In the genomic region with DNA sequence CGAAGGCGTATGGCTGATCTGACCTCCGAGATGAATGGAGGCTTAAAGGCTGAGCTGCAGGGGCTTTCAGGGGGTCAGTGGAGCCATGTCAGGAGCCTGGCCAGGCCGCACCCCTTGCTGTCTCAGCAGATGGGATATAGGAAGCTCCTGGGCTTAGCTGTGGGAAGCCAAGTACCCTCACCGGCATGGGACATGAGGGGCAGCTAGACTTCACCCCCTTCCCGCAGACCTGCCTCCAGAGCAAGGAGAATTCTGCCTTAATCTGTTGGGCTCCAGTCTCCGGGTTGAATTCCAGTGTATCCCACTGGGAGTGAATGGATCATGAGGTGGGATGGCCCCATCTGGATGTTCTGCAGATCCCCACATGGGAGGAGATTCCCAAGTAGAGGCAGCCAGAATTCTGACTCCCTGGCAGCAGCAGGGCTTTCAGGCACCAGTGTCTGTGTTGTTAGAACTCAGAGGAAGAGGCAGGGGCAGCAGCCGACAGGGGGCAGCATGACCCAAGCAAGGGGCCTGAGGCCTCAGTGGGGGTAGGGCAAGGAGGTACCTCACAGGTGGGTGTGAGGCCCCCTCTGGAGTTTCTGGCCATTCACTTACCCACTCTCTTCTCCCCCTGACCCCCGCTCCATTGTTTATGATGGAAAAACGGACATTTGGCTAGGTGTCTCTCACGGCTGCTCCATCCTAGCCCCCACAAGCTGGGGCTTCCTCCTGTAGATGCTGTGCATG, we compare ENCODE assay signal across 8 cellular contexts. TPM values are rescaled to one million over a fixed set of nuclear protein-coding genes. Genes with fewer than 3 reads are reported as not detected.
DNase-seq lines count a peak whose midpoint lies in the region; ATAC-seq and TF ChIP-seq lines count a peak whose summit lies in the region.

No MANE protein-coding gene starts in this region.

- WGBS in endodermal cell (ENCODE audit: insufficient coverage in 1 of 2, insufficient read length in 1 of 2), 2 experiments, result 85 to 88% methylated on average over 7 to 11 of the region's 11 CpGs
- WGBS in transverse colon (ENCODE audit: low coverage in 1 of 2), 2 donors, result 84% methylated on average over 11 of the region's 11 CpGs; no CpG with 5 or more reads in 1 of the 2 donors

- peaks cover 32% of the 10 kb centered on the region for H3K36me3 Mint-ChIP-seq in activated CD8-positive, alpha-beta T cell treated with anti-CD3 and anti-CD28 coated beads, Interleukin-2, amount 10 ng/mL, durations not matched to agents 7 days and 5 days (ENCODE audit: low read depth)
- H3K36me3 Mint-ChIP-seq in endodermal cell (ENCODE audit: low read depth), result peaks cover 8% of the 10 kb centered on the region

- H3K9ac ChIP-seq in endodermal cell (ENCODE audit: extremely low read depth, low read length, poor library complexity, severe bottlenecking), result no peak overlapping the region

- H3K27me3 Mint-ChIP-seq in activated CD8-positive, alpha-beta T cell treated with anti-CD3 and anti-CD28 coated beads, Interleukin-2, amount 10 ng/mL, durations not matched to agents 7 days and 5 days (ENCODE audit: low read depth), result no peaks in the 10 kb centered on the region
- H3K27me3 Mint-ChIP-seq in endodermal cell (ENCODE audit: insufficient read depth), result no peaks in the 10 kb centered on the region

- TF ChIP-seq EP300 in transverse colon (IDR thresholded peaks at IDR 0.05; ENCODE audit: low read depth), result no peak

- no peak overlapping the region for H3K27ac Mint-ChIP-seq in activated CD8-positive, alpha-beta T cell treated with anti-CD3 and anti-CD28 coated beads, Interleukin-2, amount 10 ng/mL, durations not matched to agents 7 days and 5 days
- no peak overlapping the region for H3K27ac Mint-ChIP-seq in endodermal cell

- H3K4me3 Mint-ChIP-seq in activated CD8-positive, alpha-beta T cell treated with anti-CD3 and anti-CD28 coated beads, Interleukin-2, amount 10 ng/mL, durations not matched to agents 7 days and 5 days, result no peak overlapping the region
- H3K4me3 Mint-ChIP-seq in endodermal cell, result no peak overlapping the region

- H3K4me3 ChIP-seq in endodermal cell (ENCODE audit: low read length) (no peak overlapping the region), osteoblast (ENCODE audit: insufficient read depth, low read length) (no peak overlapping the region), transverse colon (no peak overlapping the region)

- H3K9me3 ChIP-seq in endodermal cell (ENCODE audit: control insufficient read depth, low read length) (no peaks in the 10 kb centered on the region), osteoblast (ENCODE audit: low read depth, low read length) (no peaks in the 10 kb centered on the region), transverse colon (no peaks in the 10 kb centered on the region)

- in situ Hi-C loops in transverse colon (cut with MboI; ENCODE audit: low pct_ligation_motif_present in 1 of 4, low pct_unique_long_range_greater_than_20kb in 1 of 4, low sequenced_read_pairs in 3 of 4), result no loop called here

- no peak for TF ChIP-seq POLR2A in transverse colon (IDR thresholded peaks at IDR 0.05)

- POLR2A ChIA-PET in activated CD8-positive, alpha-beta T cell treated with anti-CD3 and anti-CD28 coated beads, Interleukin-2, amount 10 ng/mL, durations not matched to agents 7 days and 5 days (lab: Charles Lee), result interaction anchor here (1.2 to 1.9 kb wide), 4 partner anchors 64 to 161 kb away, joined by 4 to 10 read pairs (median 6); a partner anchor contains a TSS

- H3K79me2 ChIP-seq in osteoblast (ENCODE audit: insufficient read depth, low read length), result no peaks in the 10 kb centered on the region

- peak; percentile 70 for TF ChIP-seq CTCF in GM10266 (IDR thresholded peaks at IDR 0.05; ENCODE audit: control insufficient read depth, insufficient read depth, low read depth, missing control alignments)
- TF ChIP-seq CTCF in endodermal cell (conservative IDR thresholded peaks at IDR 0.05), result peak; percentile 95
- peak; percentile 59 for TF ChIP-seq CTCF in osteoblast (IDR thresholded peaks at IDR 0.05; ENCODE audit: extremely low read depth, low read depth, low read length)
- TF ChIP-seq CTCF in transverse colon (IDR thresholded peaks at IDR 0.05), result peak; percentile 62 to 72 (median 64)

- H3K4me1 Mint-ChIP-seq in activated CD8-positive, alpha-beta T cell treated with anti-CD3 and anti-CD28 coated beads, Interleukin-2, amount 10 ng/mL, durations not matched to agents 7 days and 5 days (ENCODE audit: low read depth), result peaks cover 18% of the 10 kb centered on the region
- H3K4me1 Mint-ChIP-seq in endodermal cell, result no peaks in the 10 kb centered on the region

- H3K9me3 Mint-ChIP-seq in activated CD8-positive, alpha-beta T cell treated with anti-CD3 and anti-CD28 coated beads, Interleukin-2, amount 10 ng/mL, durations not matched to agents 7 days and 5 days (ENCODE audit: insufficient read depth), result no peaks in the 10 kb centered on the region
- H3K9me3 Mint-ChIP-seq in endodermal cell, result no peaks in the 10 kb centered on the region

- H3K36me3 ChIP-seq in endodermal cell (ENCODE audit: control insufficient read depth, insufficient read depth, low read length) (peaks cover 19% of the 10 kb centered on the region), osteoblast (ENCODE audit: insufficient read depth, low read length) (peaks cover 32% of the 10 kb centered on the region), transverse colon (peaks cover 0 to 7% (median 0%) of the 10 kb centered on the region in 4 donors)

- H3K27me3 ChIP-seq in endodermal cell (ENCODE audit: control insufficient read depth, insufficient read depth, low read length, poor library complexity, severe bottlenecking) (no peaks in the 10 kb centered on the region), osteoblast (ENCODE audit: insufficient read depth, low read length) (no peaks in the 10 kb centered on the region), transverse colon (no peaks in the 10 kb centered on the region)

- intact Hi-C loops in transverse colon (cut with DNase I; ENCODE audit: low total_unique reads), result no loop called here

- DNase-seq in GM10266 (ENCODE audit: extremely low spot score) (peak; percentile 62), NCI-H1092 (lab: John Stamatoyannopoulos, UW) (peak; percentile 8), endodermal cell (peak; percentile 96), osteoblast (ENCODE audit: insufficient read length, low spot score, missing footprints) (peak; percentile 68), transverse colon (peak; percentile 78)
- peak; percentile 82 for DNase-seq in activated CD8-positive, alpha-beta T cell treated with anti-CD3 and anti-CD28 coated beads, Interleukin-2, amount 10 ng/mL, durations not matched to agents 7 days and 5 days

- H4K20me1 ChIP-seq in osteoblast (ENCODE audit: insufficient read depth, low read length), result no peaks in the 10 kb centered on the region

- ATAC-seq in activated CD8-positive, alpha-beta T cell treated with anti-CD3 and anti-CD28 coated beads, Interleukin-2, amount 10 ng/mL, durations not matched to agents 7 days and 5 days, result peak; percentile 82
- ATAC-seq in GM19452 (IDR thresholded peaks at IDR 0.05; ENCODE audit: unreplicated experiment) (no peak), HG03025 (IDR thresholded peaks at IDR 0.05; ENCODE audit: low FRiP score, unreplicated experiment) (no peak)

- CTCF ChIA-PET in activated CD8-positive, alpha-beta T cell treated with anti-CD3 and anti-CD28 coated beads, Interleukin-2, amount 10 ng/mL, durations not matched to agents 7 days and 5 days (lab: Charles Lee), result interaction anchor here (0.6 to 4.7 kb wide), 11 partner anchors 14 to 165 kb away, joined by 3 to 69 read pairs (median 5); a partner anchor contains a TSS

- H2AFZ ChIP-seq in osteoblast (ENCODE audit: low read length), result no peak overlapping the region

- H3K4me2 ChIP-seq in osteoblast (ENCODE audit: insufficient read depth, low read length), result no peak overlapping the region

- no peak overlapping the region for H3K27ac ChIP-seq in endodermal cell (ENCODE audit: low read depth, low read length)
- no peak overlapping the region for H3K27ac ChIP-seq in osteoblast (ENCODE audit: low read depth, low read length)
- H3K27ac ChIP-seq in transverse colon, result no peak overlapping the region

- no peaks in the 10 kb centered on the region for H3K4me1 ChIP-seq in endodermal cell (ENCODE audit: control insufficient read depth, insufficient read depth, low read length)
- peaks cover 8% of the 10 kb centered on the region for H3K4me1 ChIP-seq in osteoblast (ENCODE audit: insufficient read depth, low read length)
- no peaks in the 10 kb centered on the region for H3K4me1 ChIP-seq in transverse colon

RNA-seq across cellular contexts. Expression of a gene that starts 19.1 kb away (rescaled TPM):
- total RNA-seq in activated CD8-positive, alpha-beta T cell treated with anti-CD3 and anti-CD28 coated beads, Interleukin-2, amount 10 ng/mL, durations not matched to agents 7 days and 5 days, result 100 to 1,000 TPM; 282 to 288 TPM
- total RNA-seq in endodermal cell (100 to 1,000 TPM; 104 to 119 TPM), osteoblast (97.2 and 140 TPM in 2 replicates), transverse colon (10 to 100 TPM; 18.3 to 92.1 (median 45.2) TPM)
- polyA plus RNA-seq in endodermal cell (2013, experiment 1 of 2), result 30.9 TPM
- polyA plus RNA-seq in endodermal cell (2013, experiment 2 of 2), result 30.1 TPM

RNA-seq across cellular contexts. Expression of a gene that starts 27.4 kb away (rescaled TPM):
- total RNA-seq in activated CD8-positive, alpha-beta T cell treated with anti-CD3 and anti-CD28 coated beads, Interleukin-2, amount 10 ng/mL, durations not matched to agents 7 days and 5 days, result under 1 TPM; 0.61 to 0.73 TPM
- 1 to 10 TPM in 1 of 2 donors, under 1 TPM in 1; 0.68 to 1.1 TPM for total RNA-seq in endodermal cell
- 0.28 TPM for polyA plus RNA-seq in endodermal cell (2013, experiment 1 of 2)
- 0.70 TPM for polyA plus RNA-seq in endodermal cell (2013, experiment 2 of 2)
- under 0.01 TPM in 1 of 2 replicates, not detected in the other for total RNA-seq in osteoblast
- 10 to 100 TPM in 2 of 4 donors, 1 to 10 TPM in 1, not detected in 1; 7.6 to 14.2 (median 11.4) TPM for total RNA-seq in transverse colon

RNA-seq across cellular contexts. Expression of a gene that starts 36.5 kb away (rescaled TPM):
- 10 to 100 TPM; 14.4 to 19.9 TPM for total RNA-seq in activated CD8-positive, alpha-beta T cell treated with anti-CD3 and anti-CD28 coated beads, Interleukin-2, amount 10 ng/mL, durations not matched to agents 7 days and 5 days
- total RNA-seq in endodermal cell, result 10 to 100 TPM; 12.4 to 18.9 TPM
- 19.1 TPM for polyA plus RNA-seq in endodermal cell (2013, experiment 1 of 2)
- 19.3 TPM for polyA plus RNA-seq in endodermal cell (2013, experiment 2 of 2)
- 20.9 and 22.1 TPM in 2 replicates for total RNA-seq in osteoblast
- 10 to 100 TPM; 13.3 to 37.8 (median 32.8) TPM for total RNA-seq in transverse colon

RNA-seq across cellular contexts. Expression of a gene that starts 36.8 kb away (rescaled TPM):
- total RNA-seq in activated CD8-positive, alpha-beta T cell treated with anti-CD3 and anti-CD28 coated beads, Interleukin-2, amount 10 ng/mL, durations not matched to agents 7 days and 5 days, result 10 to 100 TPM; 27.8 to 28.4 TPM
- total RNA-seq in endodermal cell (10 to 100 TPM; 12.7 to 19.7 TPM), osteoblast (41.6 and 62.5 TPM in 2 replicates), transverse colon (100 to 1,000 TPM; 109 to 638 (median 330) TPM)
- polyA plus RNA-seq in endodermal cell (2013, experiment 1 of 2), result 11.9 TPM
- polyA plus RNA-seq in endodermal cell (2013, experiment 2 of 2), result 12.8 TPM

Comparison
In these comparisons a context has a peak if more than half of its experiments do, and no peak if none do; other contexts are left out.
1. DNase-seq: peak in every context shown above with its lines; median percentile 96 in endodermal cell; 82 in activated CD8-positive, alpha-beta T cell treated with anti-CD3 and anti-CD28 coated beads, Interleukin-2, amount 10 ng/mL, durations not matched to agents 7 days and 5 days; 78 in transverse colon; 68 in osteoblast; 62 in GM10266; 8 in NCI-H1092.